In the genomic region with DNA sequence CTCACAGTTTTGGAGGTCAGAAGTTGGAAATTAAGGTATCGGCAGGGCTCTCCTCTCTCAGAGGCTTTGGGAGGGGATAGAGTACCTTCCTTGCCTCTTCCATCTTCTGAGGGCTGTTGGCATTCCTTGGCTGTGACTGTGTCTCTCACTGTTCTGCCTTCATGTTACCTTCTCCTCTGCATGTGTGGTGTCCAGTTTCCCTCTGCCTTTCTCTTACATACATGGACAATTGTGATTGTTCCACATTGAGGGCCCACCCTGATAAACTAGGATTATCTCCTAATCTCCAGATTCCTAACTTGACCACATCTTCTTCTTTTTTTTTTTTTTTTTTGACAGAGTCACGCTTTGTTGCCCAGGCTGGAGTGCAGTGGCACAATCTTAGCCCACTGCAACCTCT, we compare ENCODE assay signal across 9 cellular contexts.
"Had no signal": no experiment of that assay in that cellular context is flagged by ENCODE, and none has a peak within 500 bp of the region (broad histone marks: within the 10 kb centered on the region; RNA-seq: fewer than 3 reads in every experiment).

No MANE protein-coding gene starts in this region.

- H3K27ac Mint-ChIP-seq: H9, HFFc6 had no signal

- DNase-seq: GM23248, GOT3, H7, H9, HCEC 1CT, HFFc6 had no signal

- H3K9me3 ChIP-seq: HAP-1 had no signal

- ATAC-seq: HCT116 had no signal

- H3K4me3 Mint-ChIP-seq: H9, HFFc6 had no signal

- H2AFZ ChIP-seq: GM23248 had no signal

- H3K27ac ChIP-seq: GM23248 had no signal

- H3K4me3 ChIP-seq: GM23248, HAP-1 had no signal

- H3K9ac ChIP-seq: GM23248 had no signal

- H3K4me1 Mint-ChIP-seq: H9 had no signal

- H3K9me3 Mint-ChIP-seq: HFFc6 had no signal

- H3K36me3 ChIP-seq: HAP-1 had no signal

- FAIRE-seq: H54 had no signal
